ENCODE assay signal across 8 cellular contexts in the genomic region with DNA sequence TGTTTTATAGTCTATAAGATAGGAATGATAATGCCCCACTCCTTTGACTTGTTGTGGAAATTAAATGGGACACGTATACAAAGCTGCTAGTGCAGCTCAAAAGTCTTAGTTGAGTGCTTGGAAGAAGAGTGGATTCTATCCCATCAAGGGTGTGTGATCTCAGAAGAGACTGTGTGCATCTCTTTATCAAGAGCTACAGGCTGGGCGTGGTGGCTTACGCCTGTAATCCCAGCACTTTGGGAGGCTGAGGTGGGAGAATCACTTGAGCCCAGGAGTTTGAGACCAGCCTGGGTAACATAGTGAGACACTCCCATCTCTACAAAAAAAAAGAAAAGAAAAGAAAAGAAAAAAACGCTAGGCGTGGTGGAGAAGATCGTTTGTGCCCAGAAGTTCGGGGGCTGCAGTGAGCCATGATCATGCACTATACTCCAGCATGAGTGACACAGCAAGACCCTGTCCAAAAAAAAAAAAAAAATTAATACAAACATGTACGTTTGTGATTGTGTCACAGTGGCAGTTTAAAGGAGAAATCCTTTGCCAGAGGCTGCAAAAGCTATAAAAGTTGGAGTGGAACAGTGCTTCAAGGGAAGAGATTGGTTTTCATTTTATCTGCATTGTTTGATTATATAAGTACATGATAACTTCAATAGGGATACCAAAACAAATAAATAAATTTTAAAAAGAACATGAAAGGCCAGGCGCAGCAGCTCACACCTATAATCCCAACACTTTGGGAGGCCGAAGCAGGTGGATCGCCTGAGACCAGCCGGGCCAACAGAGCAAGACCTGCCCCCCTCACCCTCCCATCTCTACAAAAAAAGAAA. TPM values are rescaled to one million over a fixed set of nuclear protein-coding genes. Genes with fewer than 3 reads are reported as not detected.
DNase-seq lines count a peak whose midpoint lies in the region; ATAC-seq and TF ChIP-seq lines count a peak whose summit lies in the region.

No MANE protein-coding gene starts in this region.

- H3K4me1 ChIP-seq in HEK293 (ENCODE audit: control insufficient read depth, insufficient read depth, low read length) = peaks cover 23% of the 10 kb centered on the region
- H3K4me1 ChIP-seq in skeletal muscle satellite cell (ENCODE audit: control insufficient read depth, insufficient read depth, low read length) = peaks cover 22% of the 10 kb centered on the region

- POLR2A ChIA-PET in HEK293 (lab: Yijun Ruan, JAX) = interaction anchor here (0.6 to 1.2 kb wide), 2 partner anchors 16 to 221 kb away, joined by 3 read pairs; no protein-coding TSS in a partner anchor
- POLR2A ChIA-PET in T-cell (lab: Charles Lee) = interaction anchor here in 1 of 2 donors (0.5 kb wide), 1 partner anchor 501 kb away, joined by 7 read pairs; the partner anchor contains the start of gene DENND4A
- POLR2A ChIA-PET in GM10248 (lab: Yijun Ruan, JAX) = no interaction called here

- H3K9ac ChIP-seq in skeletal muscle satellite cell (ENCODE audit: low read depth, low read length) = peak overlapping the region; percentile 92

- TF ChIP-seq CTCF in HEK293 (tag by site-specific recombination; IDR thresholded peaks at IDR 0.05) (no peak), fibroblast of the aortic adventitia (IDR thresholded peaks at IDR 0.05; ENCODE audit: insufficient read depth, low read length) (no peak), GM10248 (IDR thresholded peaks at IDR 0.05; ENCODE audit: control extremely low read depth, extremely low read depth, low read depth, missing control alignments) (no peak)

- H3K4me3 Mint-ChIP-seq in T-cell = peak overlapping the region; percentile 76 to 91 (median 82)

- H3K4me2 ChIP-seq in skeletal muscle satellite cell (ENCODE audit: low read length) = peak overlapping the region; percentile 96

- CTCF ChIA-PET in HEK293 (lab: Yijun Ruan, JAX) = interaction anchor here (0.6 to 0.7 kb wide), 3 partner anchors 9 to 127 kb away, joined by 3 to 7 read pairs (median 3); no protein-coding TSS in a partner anchor
- CTCF ChIA-PET in T-cell (lab: Charles Lee) = interaction anchor here (0.6 to 2.1 kb wide), 3 partner anchors 14 to 699 kb away, joined by 3 to 13 read pairs (median 4); partner anchors contain the start of gene SNAPC5 (in 1 of the 2)
- CTCF ChIA-PET in GM10248 (lab: Yijun Ruan, JAX) = interaction anchor here (0.6 to 5.3 kb wide), 6 partner anchors 21 to 680 kb away, joined by 3 to 28 read pairs (median 3); partner anchors contain the start of genes MEGF11 and SNAPC5

- H3K4me1 Mint-ChIP-seq in T-cell = peaks cover 37 to 56% (median 55%) of the 10 kb centered on the region in 3 donors

- peak overlapping the region; percentile 89 to 92 for H3K27ac Mint-ChIP-seq in T-cell

- ATAC-seq in T-cell (replicated peaks in 1 of 4) = no peak

- no peaks in the 10 kb centered on the region for H3K27me3 ChIP-seq in skeletal muscle satellite cell (ENCODE audit: control insufficient read depth, insufficient read depth, low read length)

- peak overlapping the region; percentile 99 for H3K27ac ChIP-seq in HEK293 (ENCODE audit: extremely low read depth, low read depth, low read length)

- H3K36me3 ChIP-seq in HEK293 (ENCODE audit: control insufficient read depth in 2 of 2, insufficient read depth in 1 of 2, low read length in 2 of 2) (peaks cover 0 to 1% of the 10 kb centered on the region in 2 experiments; a peak in 1 of 3 replicates), skeletal muscle satellite cell (ENCODE audit: insufficient read depth, low read length) (no peaks in the 10 kb centered on the region)

- H3K9me3 Mint-ChIP-seq in T-cell = no peaks in the 10 kb centered on the region

- H3K4me3 ChIP-seq in HEK293 (ENCODE audit: low read depth, low read length) = peak overlapping the region; percentile 72
- peak overlapping the region; percentile 74 for H3K4me3 ChIP-seq in fibroblast of the aortic adventitia (ENCODE audit: low read depth, low read length)
- peak overlapping the region; percentile 83 for H3K4me3 ChIP-seq in skeletal muscle satellite cell (ENCODE audit: low read length)

- peak in 1 of 34 experiments; percentile 10 for DNase-seq in T-cell
- DNase-seq in fibroblast of the aortic adventitia (ENCODE audit: low read depth) = no peak
- DNase-seq in ureter (ENCODE audit: low spot score) = no peak
- no peak for DNase-seq in activated CD4-positive, CD25-positive, alpha-beta regulatory T cell (lab: John Stamatoyannopoulos, UW)
- DNase-seq in NCI-H2196 (lab: John Stamatoyannopoulos, UW; ENCODE audit: unreplicated experiment) = no peak
- DNase-seq in GM10248 (ENCODE audit: extremely low spot score) = no peak

- peaks cover under 1% of the 10 kb centered on the region for H3K36me3 Mint-ChIP-seq in T-cell

- H3K27me3 Mint-ChIP-seq in T-cell = no peaks in the 10 kb centered on the region

- H3K9me3 ChIP-seq in HEK293 (ENCODE audit: control insufficient read depth, insufficient read depth, low read depth, low read length) = no peaks in the 10 kb centered on the region
- H3K9me3 ChIP-seq in skeletal muscle satellite cell (replicated peaks; ENCODE audit: low read length) = no peaks in the 10 kb centered on the region

TF ChIP-seq in HEK293, 187 proteins besides CTCF, POLR2A, EP300 and RAD21 (continues in another document):
- 0 out of 2 replicates have a peak, but pooled peaks have one; percentile 27 for TF ChIP-seq GFI1B (tag by site-specific recombination; IDR thresholded peaks at IDR 0.05)
- TF ChIP-seq ZNF621 (tag by site-specific recombination; IDR thresholded peaks at IDR 0.05) = no peak
- no peak for TF ChIP-seq ZNF555 (tag by site-specific recombination; conservative IDR thresholded peaks at IDR 0.05)
- no peak for TF ChIP-seq ZNF416 (tag by site-specific recombination; IDR thresholded peaks at IDR 0.05)
- no peak for TF ChIP-seq KLF9 (tag by site-specific recombination; IDR thresholded peaks at IDR 0.05; ENCODE audit: low read depth)
- peak; percentile 62 for TF ChIP-seq PRDM6 (tag by site-specific recombination; IDR thresholded peaks at IDR 0.05)
- TF ChIP-seq, protein P1, sequence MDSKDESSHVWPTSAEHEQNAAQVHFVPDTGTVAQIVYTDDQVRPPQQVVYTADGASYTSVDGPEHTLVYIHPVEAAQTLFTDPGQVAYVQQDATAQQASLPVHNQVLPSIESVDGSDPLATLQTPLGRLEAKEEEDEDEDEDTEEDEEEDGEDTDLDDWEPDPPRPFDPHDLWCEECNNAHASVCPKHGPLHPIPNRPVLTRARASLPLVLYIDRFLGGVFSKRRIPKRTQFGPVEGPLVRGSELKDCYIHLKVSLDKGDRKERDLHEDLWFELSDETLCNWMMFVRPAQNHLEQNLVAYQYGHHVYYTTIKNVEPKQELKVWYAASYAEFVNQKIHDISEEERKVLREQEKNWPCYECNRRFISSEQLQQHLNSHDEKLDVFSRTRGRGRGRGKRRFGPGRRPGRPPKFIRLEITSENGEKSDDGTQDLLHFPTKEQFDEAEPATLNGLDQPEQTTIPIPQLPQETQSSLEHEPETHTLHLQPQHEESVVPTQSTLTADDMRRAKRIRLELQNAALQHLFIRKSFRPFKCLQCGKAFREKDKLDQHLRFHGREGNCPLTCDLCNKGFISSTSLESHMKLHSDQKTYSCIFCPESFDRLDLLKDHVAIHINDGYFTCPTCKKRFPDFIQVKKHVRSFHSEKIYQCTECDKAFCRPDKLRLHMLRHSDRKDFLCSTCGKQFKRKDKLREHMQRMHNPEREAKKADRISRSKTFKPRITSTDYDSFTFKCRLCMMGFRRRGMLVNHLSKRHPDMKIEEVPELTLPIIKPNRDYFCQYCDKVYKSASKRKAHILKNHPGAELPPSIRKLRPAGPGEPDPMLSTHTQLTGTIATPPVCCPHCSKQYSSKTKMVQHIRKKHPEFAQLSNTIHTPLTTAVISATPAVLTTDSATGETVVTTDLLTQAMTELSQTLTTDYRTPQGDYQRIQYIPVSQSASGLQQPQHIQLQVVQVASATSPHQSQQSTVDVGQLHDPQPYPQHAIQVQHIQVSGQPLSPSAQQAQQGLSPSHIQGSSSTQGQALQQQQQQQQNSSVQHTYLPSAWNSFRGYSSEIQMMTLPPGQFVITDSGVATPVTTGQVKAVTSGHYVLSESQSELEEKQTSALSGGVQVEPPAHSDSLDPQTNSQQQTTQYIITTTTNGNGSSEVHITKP (tag by site-specific recombination; IDR thresholded peaks at IDR 0.05) = no peak
- TF ChIP-seq ZNF302 (tag by site-specific recombination; IDR thresholded peaks at IDR 0.05; ENCODE audit: low read depth) = no peak
- no peak for TF ChIP-seq ZNF221 (tag by site-specific recombination; IDR thresholded peaks at IDR 0.05; ENCODE audit: borderline replicate concordance)
- 0 out of 2 replicates have a peak, but pooled peaks have one; percentile 11 for TF ChIP-seq ZBTB1 (tag by site-specific recombination; IDR thresholded peaks at IDR 0.05)
- TF ChIP-seq KLF1 (tag by site-specific recombination; IDR thresholded peaks at IDR 0.05) = peak; percentile 75
- 0 out of 2 replicates have a peak, but pooled peaks have one; percentile 57 for TF ChIP-seq TCF7L2 (IDR thresholded peaks at IDR 0.05; ENCODE audit: borderline replicate concordance, low read depth, low read length)

RNA-seq across cellular contexts. Expression of gene DIS3L, which starts 0.9 kb away (rescaled TPM):
- 10 to 100 TPM; 29.9 to 36.9 (median 30.2) TPM for total RNA-seq in T-cell
- total RNA-seq in fibroblast of the aortic adventitia (ENCODE audit: low replicate concordance) = 25.6 and 41.8 TPM in 2 replicates
- total RNA-seq in skeletal muscle satellite cell (2012; rRNA removed) = 16.6 and 23.8 TPM in 2 replicates
- 30.9 TPM for total RNA-seq in ureter

RNA-seq across cellular contexts. Expression of gene MEGF11, which starts 38.9 kb away (rescaled TPM):
- under 1 TPM in 1 of 5 donors, not detected in 4; 0.20 TPM for total RNA-seq in T-cell
- total RNA-seq in fibroblast of the aortic adventitia (ENCODE audit: low replicate concordance) = 0.36 TPM in 1 of 2 replicates, not detected in the other
- total RNA-seq in skeletal muscle satellite cell (2012; rRNA removed) = not detected in 2 replicates
- not detected for total RNA-seq in ureter
